10 cellular contexts compared by ENCODE assay signal in the genomic region with DNA sequence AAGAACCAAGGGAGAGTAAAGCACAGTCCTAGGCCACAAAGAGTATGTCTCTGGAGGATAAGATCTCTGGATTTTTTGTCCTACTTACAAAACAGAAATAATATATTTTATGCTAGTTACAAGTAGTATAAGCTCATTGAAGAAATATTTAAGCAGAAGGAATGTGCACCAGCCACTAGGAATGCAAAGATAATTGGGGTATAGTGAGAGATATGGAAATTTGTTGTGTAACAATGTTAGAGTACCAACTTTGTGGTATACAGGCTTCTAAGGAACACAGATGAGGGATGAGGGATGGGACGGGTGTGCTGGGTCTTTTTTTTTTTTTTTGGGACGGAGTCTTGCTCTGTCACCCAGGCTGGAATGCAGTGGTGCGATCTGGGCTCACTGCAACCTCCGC. TPM values are rescaled to one million over a fixed set of nuclear protein-coding genes. Genes with fewer than 3 reads are reported as not detected.
DNase-seq lines count a peak whose midpoint lies in the region; ATAC-seq and TF ChIP-seq lines count a peak whose summit lies in the region.
"Had no signal": no experiment of that assay in that cellular context is flagged by ENCODE, and none has a peak within 500 bp of the region (broad histone marks: within the 10 kb centered on the region; RNA-seq: fewer than 3 reads in every experiment).

No MANE protein-coding gene starts in this region.

- POLR2A ChIA-PET in activated CD8-positive, alpha-beta T cell treated with anti-CD3 and anti-CD28 coated beads, Interleukin-2, amount 10 ng/mL, durations not matched to agents 7 days and 5 days (lab: Charles Lee) = no interaction called here

- no peak for ATAC-seq in activated CD8-positive, alpha-beta T cell treated with anti-CD3 and anti-CD28 coated beads, Interleukin-2, amount 10 ng/mL, durations not matched to agents 7 days and 5 days
- ATAC-seq in upper lobe of right lung (no peak), HG03025 (IDR thresholded peaks at IDR 0.05; ENCODE audit: low FRiP score, unreplicated experiment) (no peak), GM21381 (IDR thresholded peaks at IDR 0.05; ENCODE audit: unreplicated experiment) (no peak)

- peaks cover 67% of the 10 kb centered on the region for H3K4me1 ChIP-seq in upper lobe of right lung

- no peak overlapping the region for H3K4me3 Mint-ChIP-seq in activated CD8-positive, alpha-beta T cell treated with anti-CD3 and anti-CD28 coated beads, Interleukin-2, amount 10 ng/mL, durations not matched to agents 7 days and 5 days

- H3K27me3 Mint-ChIP-seq in activated CD8-positive, alpha-beta T cell treated with anti-CD3 and anti-CD28 coated beads, Interleukin-2, amount 10 ng/mL, durations not matched to agents 7 days and 5 days (ENCODE audit: low read depth) = no peaks in the 10 kb centered on the region

- H3K4me3 ChIP-seq in AG10803 (ENCODE audit: low read length) (no peak overlapping the region), fibroblast of villous mesenchyme (ENCODE audit: low read depth, low read length) (no peak overlapping the region), upper lobe of right lung (no peak overlapping the region)

- no peaks in the 10 kb centered on the region for H3K9me3 Mint-ChIP-seq in activated CD8-positive, alpha-beta T cell treated with anti-CD3 and anti-CD28 coated beads, Interleukin-2, amount 10 ng/mL, durations not matched to agents 7 days and 5 days (ENCODE audit: insufficient read depth)

- TF ChIP-seq CTCF in AG10803 (conservative IDR thresholded peaks at IDR 0.05; ENCODE audit: low read length) = no peak
- TF ChIP-seq CTCF in fibroblast of villous mesenchyme (IDR thresholded peaks at IDR 0.05; ENCODE audit: insufficient read depth, low read depth, low read length) = no peak
- TF ChIP-seq CTCF in upper lobe of right lung (IDR thresholded peaks at IDR 0.05) = no peak

- H3K27ac Mint-ChIP-seq in activated CD8-positive, alpha-beta T cell treated with anti-CD3 and anti-CD28 coated beads, Interleukin-2, amount 10 ng/mL, durations not matched to agents 7 days and 5 days = peak overlapping the region; percentile 46

- H3K36me3 ChIP-seq in upper lobe of right lung = no peaks in the 10 kb centered on the region

- no peaks in the 10 kb centered on the region for H3K27me3 ChIP-seq in upper lobe of right lung

- intact Hi-C loops in upper lobe of right lung (cut with DNase I) = no loop called here

- H3K4me1 Mint-ChIP-seq in activated CD8-positive, alpha-beta T cell treated with anti-CD3 and anti-CD28 coated beads, Interleukin-2, amount 10 ng/mL, durations not matched to agents 7 days and 5 days (ENCODE audit: low read depth) = peaks cover 71% of the 10 kb centered on the region

- peaks cover 19% of the 10 kb centered on the region for H3K36me3 Mint-ChIP-seq in activated CD8-positive, alpha-beta T cell treated with anti-CD3 and anti-CD28 coated beads, Interleukin-2, amount 10 ng/mL, durations not matched to agents 7 days and 5 days (ENCODE audit: low read depth)

- CTCF ChIA-PET in activated CD8-positive, alpha-beta T cell treated with anti-CD3 and anti-CD28 coated beads, Interleukin-2, amount 10 ng/mL, durations not matched to agents 7 days and 5 days (lab: Charles Lee) = no interaction called here

- no peak overlapping the region for H3K27ac ChIP-seq in upper lobe of right lung

- H3K9me3 ChIP-seq in upper lobe of right lung = no peaks in the 10 kb centered on the region

- DNase-seq in AG10803 (ENCODE audit: low read depth) (peak; percentile 80), GM04503 (ENCODE audit: low read depth) (peak; percentile 49), fibroblast of villous mesenchyme (ENCODE audit: low read depth) (peak; percentile 50), upper lobe of right lung (no peak), COLO668 (lab: John Stamatoyannopoulos, UW; ENCODE audit: unreplicated experiment) (no peak)
- no peak for DNase-seq in activated CD8-positive, alpha-beta T cell treated with anti-CD3 and anti-CD28 coated beads, Interleukin-2, amount 10 ng/mL, durations not matched to agents 7 days and 5 days
- DNase-seq: NCI-H146, right cardiac atrium had no signal

RNA-seq across cellular contexts. Expression of a gene that starts 26.5 kb away (rescaled TPM):
- 100 to 1,000 TPM; 112 to 117 TPM for total RNA-seq in activated CD8-positive, alpha-beta T cell treated with anti-CD3 and anti-CD28 coated beads, Interleukin-2, amount 10 ng/mL, durations not matched to agents 7 days and 5 days
- 116 and 164 TPM in 2 replicates for total RNA-seq in fibroblast of villous mesenchyme
- 450 TPM for total RNA-seq in upper lobe of right lung

Comparison
In these comparisons a context has a peak if more than half of its experiments do, and no peak if none do; other contexts are left out.
1. DNase-seq: peak in AG10803 (single experiment), GM04503 (single experiment) and fibroblast of villous mesenchyme (single experiment); none in activated CD8-positive, alpha-beta T cell treated with anti-CD3 and anti-CD28 coated beads, Interleukin-2, amount 10 ng/mL, durations not matched to agents 7 days and 5 days (single experiment), upper lobe of right lung (single experiment) and COLO668 (single experiment).